ENCODE assay signal across 8 cellular contexts in genomic region chrX:1591102-1591862, GRCh38. TPM values are rescaled to one million over a fixed set of nuclear protein-coding genes. Genes with fewer than 3 reads are reported as not detected.
DNase-seq lines count a peak whose midpoint lies in the region; ATAC-seq and TF ChIP-seq lines count a peak whose summit lies in the region.

A gene with protein sequence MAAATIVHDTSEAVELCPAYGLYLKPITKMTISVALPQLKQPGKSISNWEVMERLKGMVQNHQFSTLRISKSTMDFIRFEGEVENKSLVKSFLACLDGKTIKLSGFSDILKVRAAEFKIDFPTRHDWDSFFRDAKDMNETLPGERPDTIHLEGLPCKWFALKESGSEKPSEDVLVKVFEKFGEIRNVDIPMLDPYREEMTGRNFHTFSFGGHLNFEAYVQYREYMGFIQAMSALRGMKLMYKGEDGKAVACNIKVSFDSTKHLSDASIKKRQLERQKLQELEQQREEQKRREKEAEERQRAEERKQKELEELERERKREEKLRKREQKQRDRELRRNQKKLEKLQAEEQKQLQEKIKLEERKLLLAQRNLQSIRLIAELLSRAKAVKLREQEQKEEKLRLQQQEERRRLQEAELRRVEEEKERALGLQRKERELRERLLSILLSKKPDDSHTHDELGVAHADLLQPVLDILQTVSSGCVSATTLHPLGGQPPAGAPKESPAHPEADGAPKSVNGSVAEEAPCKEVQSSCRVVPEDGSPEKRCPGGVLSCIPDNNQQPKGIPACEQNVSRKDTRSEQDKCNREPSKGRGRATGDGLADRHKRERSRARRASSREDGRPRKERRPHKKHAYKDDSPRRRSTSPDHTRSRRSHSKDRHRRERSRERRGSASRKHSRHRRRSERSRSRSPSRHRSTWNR (plus strand): TSS chrX:1591604. CDS start chrX:1593463, 1,859 bp downstream.

- TF ChIP-seq CTCF in spleen (IDR thresholded peaks at IDR 0.05 in 8 of 11, conservative IDR thresholded peaks at IDR 0.05 in 3 of 11): peak in 6 of 11 experiments; percentile 22 to 50 (median 38)

- H3K27me3 ChIP-seq in spleen (replicated peaks in 1 of 7): no peaks in the 10 kb centered on the region

- H3K27ac ChIP-seq in spleen: peak within 1 kb of the TSS; percentile 71 to 96 (median 91)

- peaks cover 18 to 59% (median 42%) of the 10 kb centered on the region in 6 donors for H3K4me1 ChIP-seq in spleen

- WGBS in spleen, 5 donors: 2 to 3% (median 2%) methylated on average over 40 to 66 of the region's 66 CpGs

- peak in 2 of 3 donors; percentile 64 to 92 for TF ChIP-seq POLR2A in spleen (IDR thresholded peaks at IDR 0.05)

- ATAC-seq in GM19025 (IDR thresholded peaks at IDR 0.05; ENCODE audit: low read depth, unreplicated experiment): peak; percentile 85
- ATAC-seq in HG03280 (IDR thresholded peaks at IDR 0.05; ENCODE audit: unreplicated experiment): peak; percentile 94

- peaks cover 2 to 32% (median 29%) of the 10 kb centered on the region in 6 donors for H3K36me3 ChIP-seq in spleen

- peak within 1 kb of the TSS; percentile 70 to 92 (median 80) for H3K4me3 ChIP-seq in spleen

- intact Hi-C loops in spleen (cut with DNase I; ENCODE audit: low total_unique reads): no loop called here

- no peaks in the 10 kb centered on the region for H3K9me3 ChIP-seq in spleen

- peak; percentile 100 for DNase-seq in AG08396 (ENCODE audit: low spot score)
- DNase-seq in NCI-H345 treated with DMSO at 0.1 percent for 48 hours (lab: John Stamatoyannopoulos, UW; ENCODE audit: unreplicated experiment): peak; percentile 63
- DNase-seq in activated CD4-positive, CD25-positive, alpha-beta regulatory T cell (lab: John Stamatoyannopoulos, UW): peak; percentile 95 to 98 (median 97)
- peak; percentile 97 for DNase-seq in central memory CD4-positive, alpha-beta T cell
- DNase-seq in iris pigment epithelial cell (ENCODE audit: low read depth): peak; percentile 90
- peak; percentile 99 for DNase-seq in spleen

RNA-seq across cellular contexts. Expression of the gene that starts here (rescaled TPM):
- total RNA-seq in spleen: 10 to 100 TPM; 60.6 to 88.9 (median 73.5) TPM
- polyA plus RNA-seq in spleen: 10 to 100 TPM; 36.6 to 68.2 (median 59.6) TPM

Comparison
In these comparisons a context has a peak if more than half of its experiments do, and no peak if none do; other contexts are left out.
1. Peak in every context shown above with its lines: DNase-seq, ATAC-seq, H3K4me3 ChIP-seq and H3K27ac ChIP-seq.